Comparison of ENCODE assay signal across 8 cellular contexts in the genomic region with DNA sequence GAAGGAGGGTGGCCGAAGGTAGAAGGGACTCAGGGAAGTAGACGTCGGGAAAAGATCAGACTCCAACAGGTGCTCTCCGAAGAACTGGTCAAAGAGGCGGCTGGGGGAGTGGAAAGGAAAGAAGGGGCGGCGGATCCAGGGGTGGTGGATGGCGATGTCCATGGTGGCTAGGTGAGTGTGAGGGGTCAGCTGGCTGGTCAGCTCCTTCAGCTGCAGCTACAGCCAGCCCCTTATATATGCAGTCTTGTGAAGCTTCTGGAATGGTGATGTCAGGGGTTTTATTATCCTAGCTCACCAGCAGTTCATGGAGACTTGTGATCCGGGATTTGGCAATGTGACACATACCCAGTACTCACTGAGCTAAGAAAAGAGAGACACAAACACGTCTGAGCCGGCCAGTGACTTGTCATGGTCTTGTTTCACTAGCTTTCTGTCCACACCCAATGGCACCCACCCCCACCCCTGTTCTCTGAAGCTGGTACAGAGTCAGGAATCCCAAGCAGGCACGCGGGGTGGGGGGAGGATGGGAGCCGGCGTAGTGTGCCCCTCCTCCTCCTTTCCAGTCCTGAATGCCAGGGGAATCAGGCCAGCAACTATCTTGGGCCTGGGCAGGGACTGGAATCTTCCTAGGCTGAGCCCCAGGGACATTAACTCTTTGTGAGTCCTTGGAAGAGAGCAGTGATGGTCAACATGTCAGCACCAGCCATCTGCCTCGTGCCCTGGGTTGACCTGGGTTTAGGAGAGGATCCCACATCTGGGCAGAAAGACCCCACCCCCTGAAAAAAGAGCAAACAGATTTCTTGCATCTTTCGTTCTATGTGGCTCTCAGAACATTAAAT. TPM values are rescaled to one million over a fixed set of nuclear protein-coding genes. Genes with fewer than 3 reads are reported as not detected.
DNase-seq lines count a peak whose midpoint lies in the region; ATAC-seq and TF ChIP-seq lines count a peak whose summit lies in the region.

A gene with protein sequence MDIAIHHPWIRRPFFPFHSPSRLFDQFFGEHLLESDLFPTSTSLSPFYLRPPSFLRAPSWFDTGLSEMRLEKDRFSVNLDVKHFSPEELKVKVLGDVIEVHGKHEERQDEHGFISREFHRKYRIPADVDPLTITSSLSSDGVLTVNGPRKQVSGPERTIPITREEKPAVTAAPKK (minus strand): TSS at position 208 of the 839 bp plus-strand sequence. CDS start 46 bp downstream, at position 162.

- CTCF ChIA-PET in activated CD8-positive, alpha-beta memory T cell treated with anti-CD3 and anti-CD28 coated beads, Interleukin-2, amount 10 ng/mL, durations not matched to agents 7 days and 5 days (lab: Charles Lee), result no interaction called here

- peak within 1 kb of the TSS; percentile 88 to 97 (median 97) for H3K9ac ChIP-seq in skeletal muscle tissue (ENCODE audit: low read depth in 1 of 3, low read length in 3 of 3)

- H3K27me3 ChIP-seq in skeletal muscle tissue (ENCODE audit: control insufficient read depth in 3 of 3, insufficient read depth in 3 of 3, low read length in 3 of 3), result no peaks in the 10 kb centered on the region

- peaks cover 26 to 47% (median 31%) of the 10 kb centered on the region in 3 donors for H3K4me1 ChIP-seq in skeletal muscle tissue (ENCODE audit: control insufficient read depth in 3 of 3, insufficient read depth in 3 of 3, low read length in 3 of 3)

- peaks cover 60 to 76% of the 10 kb centered on the region in 2 donors for H3K27me3 Mint-ChIP-seq in stimulated activated naive B cell treated with anti-CD40 and anti-IgM and Interleukin-4, amounts not matched to agents 10 μg/mL and 1 μg/mL and 100 μg/mL, for 72 hours
- H3K27me3 Mint-ChIP-seq in activated CD8-positive, alpha-beta memory T cell treated with anti-CD3 and anti-CD28 coated beads, Interleukin-2, amount 10 ng/mL, durations not matched to agents 7 days and 5 days, result peaks cover 66% of the 10 kb centered on the region

- H3K9me3 Mint-ChIP-seq in stimulated activated naive B cell treated with anti-CD40 and anti-IgM and Interleukin-4, amounts not matched to agents 10 μg/mL and 1 μg/mL and 100 μg/mL, for 72 hours, result no peaks in the 10 kb centered on the region
- no peaks in the 10 kb centered on the region for H3K9me3 Mint-ChIP-seq in activated CD8-positive, alpha-beta memory T cell treated with anti-CD3 and anti-CD28 coated beads, Interleukin-2, amount 10 ng/mL, durations not matched to agents 7 days and 5 days (ENCODE audit: low read depth)

- TF ChIP-seq CTCF in cardiac fibroblast (IDR thresholded peaks at IDR 0.05; ENCODE audit: low read depth, low read length), result no peak

- no peak within 1 kb of the TSS for H3K27ac Mint-ChIP-seq in stimulated activated naive B cell treated with anti-CD40 and anti-IgM and Interleukin-4, amounts not matched to agents 10 μg/mL and 1 μg/mL and 100 μg/mL, for 72 hours
- no peak within 1 kb of the TSS for H3K27ac Mint-ChIP-seq in activated CD8-positive, alpha-beta memory T cell treated with anti-CD3 and anti-CD28 coated beads, Interleukin-2, amount 10 ng/mL, durations not matched to agents 7 days and 5 days

- H3K9me3 ChIP-seq in skeletal muscle tissue (ENCODE audit: control insufficient read depth in 3 of 3, low read length in 3 of 3), result no peaks in the 10 kb centered on the region

- peaks cover 26 to 28% (median 28%) of the 10 kb centered on the region in 3 donors for H3K36me3 ChIP-seq in skeletal muscle tissue (ENCODE audit: control insufficient read depth in 3 of 3, insufficient read depth in 3 of 3, low read length in 3 of 3)

- H3K27ac ChIP-seq in skeletal muscle tissue (ENCODE audit: low read depth, low read length), result peak within 1 kb of the TSS; percentile 98

- H3K4me3 Mint-ChIP-seq in stimulated activated naive B cell treated with anti-CD40 and anti-IgM and Interleukin-4, amounts not matched to agents 10 μg/mL and 1 μg/mL and 100 μg/mL, for 72 hours, result no peak within 1 kb of the TSS
- H3K4me3 Mint-ChIP-seq in activated CD8-positive, alpha-beta memory T cell treated with anti-CD3 and anti-CD28 coated beads, Interleukin-2, amount 10 ng/mL, durations not matched to agents 7 days and 5 days, result no peak within 1 kb of the TSS

- H3K4me1 Mint-ChIP-seq in stimulated activated naive B cell treated with anti-CD40 and anti-IgM and Interleukin-4, amounts not matched to agents 10 μg/mL and 1 μg/mL and 100 μg/mL, for 72 hours, result no peaks in the 10 kb centered on the region
- no peaks in the 10 kb centered on the region for H3K4me1 Mint-ChIP-seq in activated CD8-positive, alpha-beta memory T cell treated with anti-CD3 and anti-CD28 coated beads, Interleukin-2, amount 10 ng/mL, durations not matched to agents 7 days and 5 days

- peak within 1 kb of the TSS; percentile 19 to 43 for H3K4me3 ChIP-seq in cardiac fibroblast (replicated peaks in 1 of 2; ENCODE audit: low read depth in 2 of 2, low read length in 2 of 2)
- H3K4me3 ChIP-seq in skeletal muscle tissue (ENCODE audit: low read length in 3 of 3), result peak within 1 kb of the TSS; percentile 82 to 92 (median 86)

- DNase-seq in HCEC 1CT, result peak; percentile 48
- peak; percentile 73 to 92 for DNase-seq in cardiac fibroblast (ENCODE audit: low read depth in 2 of 2)
- DNase-seq in inferior parietal cortex (ENCODE audit: extremely low spot score), result peak; percentile 93
- no peak for DNase-seq in activated CD8-positive, alpha-beta memory T cell treated with anti-CD3 and anti-CD28 coated beads, Interleukin-2, amount 50 U/mL, for 48 hours
- DNase-seq in stimulated activated naive B cell treated with anti-CD40 and anti-IgM and Interleukin-4, amounts not matched to agents 10 μg/mL and 1 μg/mL and 100 μg/mL, for 72 hours, result no peak
- DNase-seq in activated CD8-positive, alpha-beta memory T cell treated with anti-CD3 and anti-CD28 coated beads, Interleukin-2, amount 10 ng/mL, durations not matched to agents 7 days and 5 days, result no peak

- no peaks in the 10 kb centered on the region for H3K36me3 Mint-ChIP-seq in stimulated activated naive B cell treated with anti-CD40 and anti-IgM and Interleukin-4, amounts not matched to agents 10 μg/mL and 1 μg/mL and 100 μg/mL, for 72 hours
- H3K36me3 Mint-ChIP-seq in activated CD8-positive, alpha-beta memory T cell treated with anti-CD3 and anti-CD28 coated beads, Interleukin-2, amount 10 ng/mL, durations not matched to agents 7 days and 5 days, result no peaks in the 10 kb centered on the region

- no peak for ATAC-seq in GM19328 (IDR thresholded peaks at IDR 0.05; ENCODE audit: unreplicated experiment)
- no peak for ATAC-seq in stimulated activated naive B cell treated with anti-CD40 and anti-IgM and Interleukin-4, amounts not matched to agents 10 μg/mL and 1 μg/mL and 100 μg/mL, for 72 hours (replicated peaks)
- no peak for ATAC-seq in activated CD8-positive, alpha-beta memory T cell treated with anti-CD3 and anti-CD28 coated beads, Interleukin-2, amount 10 ng/mL, durations not matched to agents 7 days and 5 days

RNA-seq across cellular contexts. Expression of the gene that starts here (rescaled TPM):
- 37.6 TPM for total RNA-seq in skeletal muscle tissue
- not detected for total RNA-seq in activated CD8-positive, alpha-beta memory T cell treated with anti-CD3 and anti-CD28 coated beads, Interleukin-2, amount 10 ng/mL, durations not matched to agents 7 days and 5 days

Comparison
In these comparisons a context has a peak if more than half of its experiments do, and no peak if none do; other contexts are left out.
1. RNA of the gene that starts here (total RNA-seq): 37.6 TPM in skeletal muscle tissue (single experiment); not detected in activated CD8-positive, alpha-beta memory T cell treated with anti-CD3 and anti-CD28 coated beads, Interleukin-2, amount 10 ng/mL, durations not matched to agents 7 days and 5 days; every median in the first group is over 10 times any median in the second.
2. DNase-seq: peak in HCEC 1CT (single experiment), cardiac fibroblast (2 of 2) and inferior parietal cortex (single experiment); none in activated CD8-positive, alpha-beta memory T cell treated with anti-CD3 and anti-CD28 coated beads, Interleukin-2, amount 50 U/mL, for 48 hours (single experiment), stimulated activated naive B cell treated with anti-CD40 and anti-IgM and Interleukin-4, amounts not matched to agents 10 μg/mL and 1 μg/mL and 100 μg/mL, for 72 hours (single experiment) and activated CD8-positive, alpha-beta memory T cell treated with anti-CD3 and anti-CD28 coated beads, Interleukin-2, amount 10 ng/mL, durations not matched to agents 7 days and 5 days (single experiment).